1 cellular context compared by ENCODE assay signal in genomic region chr12:131713349-131713748, GRCh38.
A peak's percentile ranks its signal among the peaks of the same experiment; 100 is the strongest.
TF ChIP-seq lines count a peak whose summit lies in the region.

No MANE protein-coding gene starts in this region.

TF ChIP-seq in HepG2, 621 proteins besides CTCF, POLR2A, EP300 and RAD21:
- TF ChIP-seq STAG1 (CRISPR knock-in tag; IDR thresholded peaks at IDR 0.05) (peak; percentile 17; the same call in 1 of the 2 replicates), ZNF768 (CRISPR knock-in tag; IDR thresholded peaks at IDR 0.05) (no peak)
